9 cellular contexts compared by ENCODE assay signal in the genomic region with DNA sequence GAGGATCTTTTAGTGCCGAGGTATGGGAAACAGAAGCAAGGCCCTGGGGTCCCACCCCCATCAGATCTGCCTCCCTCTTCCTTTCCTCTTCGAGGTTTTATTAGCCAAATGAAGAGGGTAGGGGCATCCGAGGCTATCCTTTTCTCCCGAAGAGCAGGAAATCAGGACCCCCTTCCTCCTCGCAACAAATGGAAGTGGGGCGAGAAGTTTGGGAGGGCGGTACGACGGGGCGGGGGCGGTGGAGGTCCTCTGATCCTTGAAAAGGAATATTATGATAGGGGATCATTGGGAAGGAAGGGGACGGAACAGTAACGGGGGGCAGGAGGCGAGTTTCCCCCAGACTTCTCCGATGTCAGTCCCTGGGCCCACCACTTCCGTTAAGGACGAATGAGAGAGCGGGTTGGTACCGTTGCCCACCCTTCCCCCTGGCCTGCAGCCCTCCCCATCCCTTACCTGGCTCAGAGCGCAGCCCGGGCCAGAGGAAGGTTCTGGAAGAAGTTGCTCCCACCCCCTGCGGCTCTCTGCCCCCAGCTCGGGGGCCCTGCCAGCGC. TPM values are rescaled to one million over a fixed set of nuclear protein-coding genes. Genes with fewer than 3 reads are reported as not detected.
A peak's percentile ranks its signal among the peaks of the same experiment; 100 is the strongest.
DNase-seq lines count a peak whose midpoint lies in the region; ATAC-seq and TF ChIP-seq lines count a peak whose summit lies in the region.
"Had no signal": no experiment of that assay in that cellular context is flagged by ENCODE, and none has a peak within 500 bp of the region (broad histone marks: within the 10 kb centered on the region; RNA-seq: fewer than 3 reads in every experiment).

No MANE protein-coding gene starts in this region.

- no peak for TF ChIP-seq CTCF in heart left ventricle (IDR thresholded peaks at IDR 0.05)
- no peak for TF ChIP-seq CTCF in upper lobe of right lung (IDR thresholded peaks at IDR 0.05)

- no peak overlapping the region for H2BK120ac ChIP-seq in mesendoderm (ENCODE audit: low read depth, low read length)

- peak overlapping the region; percentile 22 for H3K4me2 ChIP-seq in mesendoderm (ENCODE audit: low read length)

- H3K27me3 ChIP-seq in heart left ventricle (peaks cover 31 to 53% (median 48%) of the 10 kb centered on the region in 9 donors), adipocyte (replicated peaks; ENCODE audit: control insufficient read depth, insufficient read depth, low read length) (peaks cover 56% of the 10 kb centered on the region), mesendoderm (ENCODE audit: insufficient read depth, low read length, poor library complexity) (peaks cover 55% of the 10 kb centered on the region), upper lobe of right lung (peaks cover 38% of the 10 kb centered on the region)

- no peak overlapping the region for H4K5ac ChIP-seq in mesendoderm (ENCODE audit: low read length)

- WGBS in heart left ventricle, 4 donors, result 2 to 5% (median 3%) methylated on average over 20 to 24 of the region's 24 CpGs
- WGBS in mesendoderm (ENCODE audit: extremely low coverage, insufficient coverage, low lambda C conversion rate), result no CpG with 5 or more reads among the region's 24 CpGs

- DNase-seq in heart left ventricle (no peak), cardiac septum (ENCODE audit: low spot score) (no peak), adipocyte (ENCODE audit: low read depth) (no peak), mesendoderm (no peak), upper lobe of right lung (no peak), cerebellar nuclear complex (lab: John Stamatoyannopoulos, UW) (no peak), NCI-H345 (lab: John Stamatoyannopoulos, UW) (no peak)

- H3K4me1 ChIP-seq in heart left ventricle (peaks cover 6 to 55% (median 36%) of the 10 kb centered on the region in 12 donors), adipocyte (ENCODE audit: control insufficient read depth, insufficient read depth, low read length) (peaks cover 11% of the 10 kb centered on the region), mesendoderm (ENCODE audit: control insufficient read depth, low read depth, low read length) (no peaks in the 10 kb centered on the region), upper lobe of right lung (peaks cover 44% of the 10 kb centered on the region)

- TF ChIP-seq POLR2A in heart left ventricle (IDR thresholded peaks at IDR 0.05), result no peak

- intact Hi-C loops in heart left ventricle (cut with DNase I) (no loop called here), cardiac septum (cut with DNase I) (no loop called here), upper lobe of right lung (cut with DNase I) (no loop called here)

- H3K4me3 ChIP-seq in heart left ventricle (peak overlapping the region in 11 of 12 donors; percentile 28 to 62 (median 55)), adipocyte (ENCODE audit: low read length) (peak overlapping the region; percentile 76), mesendoderm (ENCODE audit: low read length) (no peak overlapping the region), upper lobe of right lung (peak overlapping the region; percentile 56)

- no peak overlapping the region for H2AK5ac ChIP-seq in mesendoderm (ENCODE audit: low read length)

- no peak overlapping the region for H2BK5ac ChIP-seq in mesendoderm (ENCODE audit: low read length)

- ATAC-seq in heart left ventricle (no peak), upper lobe of right lung (no peak), GM21390 (IDR thresholded peaks at IDR 0.05; ENCODE audit: unreplicated experiment) (no peak)

- no peaks in the 10 kb centered on the region for H3K79me2 ChIP-seq in mesendoderm (ENCODE audit: control insufficient read depth, insufficient read depth, low read length)

- H3K36me3 ChIP-seq in heart left ventricle (no peaks in the 10 kb centered on the region), adipocyte (ENCODE audit: control insufficient read depth, insufficient read depth, low read length, severe bottlenecking) (no peaks in the 10 kb centered on the region), mesendoderm (ENCODE audit: control insufficient read depth, insufficient read depth, low read length) (no peaks in the 10 kb centered on the region), upper lobe of right lung (no peaks in the 10 kb centered on the region)

- H3K9me3 ChIP-seq in heart left ventricle (no peaks in the 10 kb centered on the region), adipocyte (ENCODE audit: control insufficient read depth, low read length) (no peaks in the 10 kb centered on the region), upper lobe of right lung (no peaks in the 10 kb centered on the region)

- no peak overlapping the region for H3K9ac ChIP-seq in adipocyte (ENCODE audit: low read length)
- no peak overlapping the region for H3K9ac ChIP-seq in mesendoderm (ENCODE audit: low read length)

- H3K79me1 ChIP-seq in mesendoderm (ENCODE audit: low read length), result no peaks in the 10 kb centered on the region

- no peak overlapping the region for H4K8ac ChIP-seq in mesendoderm (ENCODE audit: low read depth, low read length)

- no peak overlapping the region for H3K18ac ChIP-seq in mesendoderm (ENCODE audit: low read length)

- H3K27ac ChIP-seq in heart left ventricle (no peak overlapping the region), mesendoderm (ENCODE audit: low read depth, low read length) (no peak overlapping the region), upper lobe of right lung (no peak overlapping the region)
- H3K27ac ChIP-seq: epithelial cell of prostate had no signal

- H2BK15ac ChIP-seq in mesendoderm (replicated peaks; ENCODE audit: low read depth), result no peak overlapping the region

- no peak overlapping the region for H3K4ac ChIP-seq in mesendoderm (ENCODE audit: low read depth, low read length)

- H3K23ac ChIP-seq in mesendoderm (ENCODE audit: low read length), result no peak overlapping the region

- H3K56ac ChIP-seq in mesendoderm (ENCODE audit: low read length), result no peak overlapping the region

RNA-seq across cellular contexts. Expression of gene FOXJ1, which starts 0.3 kb away (rescaled TPM):
- total RNA-seq in heart left ventricle (not detected), cardiac septum (not detected), upper lobe of right lung (2.9 TPM)
- not detected for polyA plus RNA-seq in heart left ventricle
- 0.06 TPM for polyA plus RNA-seq in mesendoderm (2013, experiment 1 of 2)
- 0.08 TPM for polyA plus RNA-seq in mesendoderm (2013, experiment 2 of 2)

RNA-seq across cellular contexts. Expression of gene EXOC7, which starts 37.1 kb away (rescaled TPM):
- total RNA-seq in heart left ventricle, result 100 to 1,000 TPM in 1 of 9 donors, 10 to 100 TPM in 8; 64.4 to 107 (median 80.5) TPM
- polyA plus RNA-seq in heart left ventricle, result 10 to 100 TPM; 39.7 to 62.5 TPM
- 86.9 TPM for total RNA-seq in cardiac septum
- 58.1 TPM for polyA plus RNA-seq in mesendoderm (2013, experiment 1 of 2)
- polyA plus RNA-seq in mesendoderm (2013, experiment 2 of 2), result 61.9 TPM
- 121 TPM for total RNA-seq in upper lobe of right lung
